Comparison of ENCODE assay signal across 8 cellular contexts in the genomic region with DNA sequence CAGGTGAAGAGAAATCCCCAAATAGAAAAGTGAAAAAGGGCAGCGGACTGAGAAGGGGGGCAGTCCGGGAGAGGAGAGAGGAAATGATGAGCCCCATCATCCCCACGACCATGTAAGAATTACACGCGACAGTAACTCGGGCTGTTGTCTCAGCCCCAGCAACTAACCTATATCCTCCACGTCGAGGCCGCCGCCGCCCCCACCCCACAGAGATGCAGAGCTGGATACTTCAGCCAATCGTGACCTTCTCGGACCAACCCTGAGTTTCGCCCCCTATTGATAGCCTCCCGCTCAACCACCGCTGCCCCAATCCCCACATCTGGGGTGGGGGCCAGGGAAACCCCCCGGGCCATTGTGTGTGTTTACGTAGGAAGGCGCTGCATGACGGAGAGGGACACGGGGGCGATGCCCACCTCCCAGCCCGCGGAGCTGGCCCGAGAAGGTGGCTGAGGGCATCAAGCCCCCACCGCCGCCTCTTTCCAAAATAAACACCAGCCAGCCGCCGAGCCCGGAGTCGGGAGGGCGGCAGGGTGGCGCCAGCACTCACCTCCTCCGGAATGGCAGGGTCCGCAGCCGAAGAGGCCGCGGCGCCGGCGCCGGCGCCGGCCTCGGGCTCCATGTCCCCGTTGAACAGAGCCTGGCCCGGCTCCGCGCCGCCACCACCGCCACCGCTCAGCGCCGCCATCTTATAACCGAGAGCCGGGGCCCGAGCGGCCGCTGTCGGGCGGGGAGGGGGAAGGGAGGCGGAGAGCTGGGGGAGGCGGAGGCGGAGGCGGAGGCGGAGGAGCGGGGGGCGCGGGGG. TPM values are rescaled to one million over a fixed set of nuclear protein-coding genes. Genes with fewer than 3 reads are reported as not detected.
DNase-seq lines count a peak whose midpoint lies in the region; ATAC-seq and TF ChIP-seq lines count a peak whose summit lies in the region.

No MANE protein-coding gene starts in this region.

- peak overlapping the region; percentile 99 for H3K9ac ChIP-seq in ES-I3 (ENCODE audit: low read depth, low read length)

- H3K36me3 ChIP-seq in ES-I3 (ENCODE audit: insufficient read depth, low read length) (no peaks in the 10 kb centered on the region), SJSA1 (peaks cover 5% of the 10 kb centered on the region), thymus (ENCODE audit: control insufficient read depth, insufficient read depth) (no peaks in the 10 kb centered on the region)

- H3K4me3 Mint-ChIP-seq in activated naive CD4-positive, alpha-beta T cell treated with anti-CD3 and anti-CD28 coated beads for 36 hours, result no peak overlapping the region
- H3K4me3 Mint-ChIP-seq in osteocyte (ENCODE audit: unreplicated experiment), result no peak overlapping the region

- no peak overlapping the region for H3K27ac Mint-ChIP-seq in activated naive CD4-positive, alpha-beta T cell treated with anti-CD3 and anti-CD28 coated beads for 36 hours
- H3K27ac Mint-ChIP-seq in osteocyte (ENCODE audit: unreplicated experiment), result no peak overlapping the region

- H3K27me3 ChIP-seq in SJSA1 (replicated peaks) (no peaks in the 10 kb centered on the region), thymus (ENCODE audit: control insufficient read depth, insufficient read depth) (no peaks in the 10 kb centered on the region)

- DNase-seq in Kasumi-1 (lab: John Stamatoyannopoulos, UW) (peak; percentile 51 to 60), SJSA1 (ENCODE audit: low read depth in 1 of 2, low spot score in 2 of 2) (peak; percentile 74 to 81), glomerular visceral epithelial cell (ENCODE audit: extremely low spot score) (peak; percentile 60), osteocyte (ENCODE audit: extremely low spot score, unreplicated experiment) (peak; percentile 92)
- DNase-seq in activated naive CD4-positive, alpha-beta T cell treated with anti-CD3 and anti-CD28 coated beads for 36 hours, result peak; percentile 77

- H3K9me3 Mint-ChIP-seq in activated naive CD4-positive, alpha-beta T cell treated with anti-CD3 and anti-CD28 coated beads for 36 hours, result peaks cover 2% of the 10 kb centered on the region
- H3K9me3 Mint-ChIP-seq in osteocyte (ENCODE audit: unreplicated experiment), result no peaks in the 10 kb centered on the region

- H3K4me1 ChIP-seq in ES-I3 (ENCODE audit: insufficient read depth, low read length) (no peaks in the 10 kb centered on the region), SJSA1 (replicated peaks) (no peaks in the 10 kb centered on the region), thymus (ENCODE audit: control insufficient read depth, insufficient read depth, low read length) (peaks cover 5% of the 10 kb centered on the region)

- peaks cover 2% of the 10 kb centered on the region for H3K36me3 Mint-ChIP-seq in activated naive CD4-positive, alpha-beta T cell treated with anti-CD3 and anti-CD28 coated beads for 36 hours (ENCODE audit: low read depth)
- no peaks in the 10 kb centered on the region for H3K36me3 Mint-ChIP-seq in osteocyte (ENCODE audit: unreplicated experiment)

- ATAC-seq in GM21825 (IDR thresholded peaks at IDR 0.05; ENCODE audit: unreplicated experiment), result peak; percentile 83

- under 1% methylated on average over 69 of the region's 69 CpGs for WGBS in thymus

- peak overlapping the region; percentile 99 for H3K4me3 ChIP-seq in SJSA1
- peak overlapping the region; percentile 99 for H3K4me3 ChIP-seq in thymus (ENCODE audit: low read length)

- CTCF ChIA-PET in activated naive CD4-positive, alpha-beta T cell treated with anti-CD3 and anti-CD28 coated beads for 36 hours (lab: Charles Lee), result interaction anchor here (1.4 kb wide), 1 partner anchor 113 kb away, joined by 3 read pairs; no protein-coding TSS in a partner anchor

- peak; percentile 56 for TF ChIP-seq CTCF in osteocyte (IDR thresholded peaks at IDR 0.05)

- H3K27me3 Mint-ChIP-seq in activated naive CD4-positive, alpha-beta T cell treated with anti-CD3 and anti-CD28 coated beads for 36 hours (ENCODE audit: low read depth), result no peaks in the 10 kb centered on the region
- H3K27me3 Mint-ChIP-seq in osteocyte (ENCODE audit: unreplicated experiment), result peaks cover 15% of the 10 kb centered on the region

- peaks cover 10% of the 10 kb centered on the region for H3K4me1 Mint-ChIP-seq in activated naive CD4-positive, alpha-beta T cell treated with anti-CD3 and anti-CD28 coated beads for 36 hours (ENCODE audit: low read depth)
- peaks cover 6% of the 10 kb centered on the region for H3K4me1 Mint-ChIP-seq in osteocyte (ENCODE audit: unreplicated experiment)

- H3K27ac ChIP-seq in SJSA1 (peak overlapping the region; percentile 97), thymus (ENCODE audit: low read depth) (peak overlapping the region; percentile 92)

- H3K9me3 ChIP-seq in ES-I3 (ENCODE audit: control insufficient read depth, insufficient read depth, low read length) (no peaks in the 10 kb centered on the region), SJSA1 (replicated peaks) (no peaks in the 10 kb centered on the region), thymus (ENCODE audit: control insufficient read depth) (no peaks in the 10 kb centered on the region)

- intact Hi-C loops in activated naive CD4-positive, alpha-beta T cell treated with anti-CD3 and anti-CD28 coated beads for 36 hours (cut with micrococcal nuclease), result loop anchor here (1.0 to 10.0 kb wide), 11 partner anchors 22 to 1584 kb away; partner anchors contain the start of genes ADCK2, KDM7A, MRPS33 and RAB19

RNA-seq across cellular contexts. Expression of gene BRAF, which starts 0.5 kb away (rescaled TPM):
- total RNA-seq in SJSA1 (2014; rRNA removed; shearing (Covaris generic)), result 10.5 and 12.2 TPM in 2 replicates
- 10 to 100 TPM; 24.6 to 28.6 TPM for total RNA-seq in activated naive CD4-positive, alpha-beta T cell treated with anti-CD3 and anti-CD28 coated beads for 36 hours
- total RNA-seq in osteocyte, result 24.1 and 25.8 TPM in 2 replicates
- polyA plus RNA-seq in thymus, result 11.0 TPM

Comparison
In these comparisons a context has a peak if more than half of its experiments do, and no peak if none do; other contexts are left out.
1. Peak in every context shown above with its lines: DNase-seq, ATAC-seq, H3K4me3 ChIP-seq and H3K27ac ChIP-seq.